In genomic region chr4:986428-986948, GRCh38 we compare ENCODE assay signal across 7 cellular contexts. TPM values are rescaled to one million over a fixed set of nuclear protein-coding genes. Genes with fewer than 3 reads are reported as not detected.
DNase-seq lines count a peak whose midpoint lies in the region; ATAC-seq and TF ChIP-seq lines count a peak whose summit lies in the region.
"Had no signal": no experiment of that assay in that cellular context is flagged by ENCODE, and none has a peak within 500 bp of the region (broad histone marks: within the 10 kb centered on the region; RNA-seq: fewer than 3 reads in every experiment).

No MANE protein-coding gene starts in this region.

- peak overlapping the region; percentile 73 to 98 (median 95) for H3K4me2 ChIP-seq in BLaER1 treated with 17β-estradiol and CSF1 and Interleukin-3, amounts not matched to agents 10 nM and 100 nM
- peak overlapping the region; percentile 89 for H3K4me2 ChIP-seq in mammary epithelial cell (ENCODE audit: insufficient read depth, low read depth, low read length)
- H3K4me2 ChIP-seq: KMS-11 had no signal

- no peaks in the 10 kb centered on the region for H3K27me3 ChIP-seq in BLaER1 treated with 17β-estradiol and CSF1 and Interleukin-3, amounts not matched to agents 10 nM and 100 nM
- no peaks in the 10 kb centered on the region for H3K27me3 ChIP-seq in mammary epithelial cell (ENCODE audit: insufficient read depth, low read length)
- peaks cover 36% of the 10 kb centered on the region for H3K27me3 ChIP-seq in neuron (ENCODE audit: insufficient read depth, low read length)

- peaks cover 28 to 45% (median 40%) of the 10 kb centered on the region in 10 experiments for H3K4me1 ChIP-seq in BLaER1 treated with 17β-estradiol and CSF1 and Interleukin-3, amounts not matched to agents 10 nM and 100 nM
- H3K4me1 ChIP-seq in mammary epithelial cell (ENCODE audit: insufficient read depth, low read length), result peaks cover 26% of the 10 kb centered on the region
- peaks cover 3% of the 10 kb centered on the region for H3K4me1 ChIP-seq in neuron (ENCODE audit: insufficient read depth, low read length)

- intact Hi-C loops in mammary epithelial cell (cut with micrococcal nuclease), result loop anchor here (2.0 to 5.0 kb wide), 4 partner anchors 22 to 244 kb away; no protein-coding TSS in a partner anchor

- peak; percentile 16 for ATAC-seq in HG02759 (IDR thresholded peaks at IDR 0.05; ENCODE audit: unreplicated experiment)

- H3K4me3 ChIP-seq in BLaER1 treated with 17β-estradiol and CSF1 and Interleukin-3, amounts not matched to agents 10 nM and 100 nM, result peak overlapping the region; percentile 68 to 85 (median 72)
- H3K4me3 ChIP-seq in mammary epithelial cell (replicated peaks in 1 of 3; ENCODE audit: insufficient read depth in 1 of 3, low read depth in 2 of 3, low read length in 3 of 3) (peak overlapping the region; percentile 65 to 77 (median 66)), neuron (ENCODE audit: low read length) (peak overlapping the region; percentile 47)

- in situ Hi-C loops in mammary epithelial cell (cut with MboI; ENCODE audit: low sequenced_read_pairs in 2 of 2), result loop anchor here in 1 of 2 donors (25.0 kb wide), 1 partner anchor 199 kb away; no protein-coding TSS in a partner anchor

- DNase-seq in mammary epithelial cell (no peak), globus pallidus (ENCODE audit: low spot score) (no peak)
- no peak for DNase-seq in activated CD8-positive, alpha-beta memory T cell treated with anti-CD3 and anti-CD28 coated beads, Interleukin-2, amount 50 U/mL, for 48 hours

- no peak for TF ChIP-seq CTCF in mammary epithelial cell (conservative IDR thresholded peaks at IDR 0.05 in 1 of 2, IDR thresholded peaks at IDR 0.05 in 1 of 2; ENCODE audit: extremely low read depth in 1 of 2, insufficient read depth in 1 of 2, low read depth in 1 of 2, low read length in 2 of 2)

- H4K20me1 ChIP-seq in BLaER1 treated with 17β-estradiol and CSF1 and Interleukin-3, amounts not matched to agents 10 nM and 100 nM, result peaks cover 0 to 49% (median 41%) of the 10 kb centered on the region in 11 experiments; a peak in 17 of 22 replicates
- H4K20me1 ChIP-seq in mammary epithelial cell (ENCODE audit: insufficient read depth, low read length), result no peaks in the 10 kb centered on the region

- dilution Hi-C loops in mammary epithelial cell (cut with HindIII; ENCODE audit: low sequenced_read_pairs), result no loop called here

- peak overlapping the region; percentile 75 to 86 (median 80) for H3K9ac ChIP-seq in BLaER1 treated with 17β-estradiol and CSF1 and Interleukin-3, amounts not matched to agents 10 nM and 100 nM
- peak overlapping the region; percentile 36 for H3K9ac ChIP-seq in mammary epithelial cell (ENCODE audit: insufficient read depth, low read length)
- H3K9ac ChIP-seq: KMS-11 had no signal

- peak overlapping the region; percentile 85 for H2AFZ ChIP-seq in mammary epithelial cell (ENCODE audit: low read depth, low read length)
- peak overlapping the region; percentile 53 for H2AFZ ChIP-seq in neuron (ENCODE audit: low read depth, low read length)

- H3K27ac ChIP-seq in BLaER1 treated with 17β-estradiol and CSF1 and Interleukin-3, amounts not matched to agents 10 nM and 100 nM, result peak overlapping the region; percentile 36 to 79 (median 74); a peak in 20 of 22 replicates
- peak overlapping the region; percentile 24 for H3K27ac ChIP-seq in mammary epithelial cell (ENCODE audit: insufficient read depth, low read depth, low read length)
- H3K27ac ChIP-seq: KMS-11 had no signal

- peaks cover 0 to 26% (median 22%) of the 10 kb centered on the region in 11 experiments; a peak in 17 of 22 replicates for H3K36me3 ChIP-seq in BLaER1 treated with 17β-estradiol and CSF1 and Interleukin-3, amounts not matched to agents 10 nM and 100 nM
- no peaks in the 10 kb centered on the region for H3K36me3 ChIP-seq in mammary epithelial cell (ENCODE audit: insufficient read depth, low read length)
- H3K36me3 ChIP-seq in neuron (ENCODE audit: insufficient read depth, low read length), result no peaks in the 10 kb centered on the region

- BruUV-seq in mammary epithelial cell (replicated peaks; lab: Mats Ljungman, UMichigan), result no TSS peak

- H3K9me3 ChIP-seq in BLaER1 treated with 17β-estradiol and CSF1 and Interleukin-3, amounts not matched to agents 10 nM and 100 nM (replicated peaks in 1 of 11), result no peaks in the 10 kb centered on the region
- H3K9me3 ChIP-seq in mammary epithelial cell (replicated peaks; ENCODE audit: insufficient read depth, low read length), result no peaks in the 10 kb centered on the region
- H3K9me3 ChIP-seq in neuron (ENCODE audit: low read length), result no peaks in the 10 kb centered on the region

- H3K79me2 ChIP-seq in mammary epithelial cell (ENCODE audit: insufficient read depth, low read length), result peaks cover 6% of the 10 kb centered on the region

- CTCF ChIA-PET in mammary epithelial cell (lab: Charles Lee; ENCODE audit: low non-redundant PET), result interaction anchor here (0.5 to 1.2 kb wide), 5 partner anchors 48 to 245 kb away, joined by 3 to 5 read pairs (median 4); partner anchors contain the start of genes GAK and TMEM175

- 18% methylated on average over 9 of the region's 20 CpGs for WGBS in mammary epithelial cell (ENCODE audit: low coverage, missing lambda C conversion rate)

RNA-seq across cellular contexts. Expression of gene IDUA, which starts 0.4 kb away (rescaled TPM):
- 10 to 100 TPM; 17.8 to 30.8 TPM for total RNA-seq in mammary epithelial cell
- polyA plus RNA-seq in mammary epithelial cell, result 4.2 TPM
- polyA minus RNA-seq in mammary epithelial cell, result 0.98 TPM

RNA-seq across cellular contexts. Expression of gene SLC26A1, which starts 6.7 kb away (rescaled TPM):
- total RNA-seq in mammary epithelial cell, result not detected
- not detected for polyA plus RNA-seq in mammary epithelial cell
- not detected for polyA minus RNA-seq in mammary epithelial cell

RNA-seq across cellular contexts. Expression of gene DGKQ, which starts 13.1 kb away (rescaled TPM):
- total RNA-seq in mammary epithelial cell, result 10 to 100 TPM; 13.7 to 13.8 TPM
- 6.8 TPM for polyA plus RNA-seq in mammary epithelial cell
- polyA minus RNA-seq in mammary epithelial cell, result 4.2 TPM

RNA-seq across cellular contexts. Expression of gene FGFRL1, which starts 24.9 kb away (rescaled TPM):
- total RNA-seq in mammary epithelial cell, result 10 to 100 TPM; 12.8 to 15.0 TPM
- polyA plus RNA-seq in mammary epithelial cell, result 43.7 TPM
- 37.0 TPM for polyA minus RNA-seq in mammary epithelial cell

RNA-seq across cellular contexts. Expression of gene TMEM175, which starts 54.2 kb away (rescaled TPM):
- total RNA-seq in mammary epithelial cell, result 10 to 100 TPM; 12.0 to 21.5 TPM
- polyA plus RNA-seq in mammary epithelial cell, result 13.8 TPM
- 50.0 TPM for polyA minus RNA-seq in mammary epithelial cell
